23 cellular contexts compared by ENCODE assay signal in genomic region chr5:76257897-76258296, GRCh38.
"Had no signal": no experiment of that assay in that cellular context is flagged by ENCODE, and none has a peak within 500 bp of the region (broad histone marks: within the 10 kb centered on the region; RNA-seq: fewer than 3 reads in every experiment).

No MANE protein-coding gene starts in this region.

- H3K27me3 Mint-ChIP-seq: central memory CD8-positive, alpha-beta T cell had no signal

- ATAC-seq: activated T-cell treated with anti-CD3 and anti-CD28 coated beads, Interleukin-2, amount 50 U/mL, for 4 hours; psoas muscle had no signal

- H3K4me3 Mint-ChIP-seq: activated CD4-positive, alpha-beta T cell treated with anti-CD3 and anti-CD28 coated beads, Interleukin-2, amount 10 ng/mL, durations not matched to agents 7 days and 5 days; activated T-cell treated with anti-CD3 and anti-CD28 coated beads, Interleukin-2, amount 50 U/mL, for 4 hours; central memory CD8-positive, alpha-beta T cell; effector memory CD8-positive, alpha-beta T cell; mesothelial cell of epicardium; natural killer cell had no signal

- DNase-seq: activated CD4-positive, alpha-beta T cell treated with anti-CD3 and anti-CD28 coated beads, Interleukin-2, amount 10 ng/mL, durations not matched to agents 7 days and 5 days; activated CD8-positive, alpha-beta memory T cell treated with anti-CD3 and anti-CD28 coated beads, Interleukin-2, amount 50 U/mL, for 4 hours; activated effector memory CD4-positive, alpha-beta T cell treated with anti-CD3 and anti-CD28 coated beads, Interleukin-2, amount 50 U/mL, for 16 hours; activated naive CD4-positive, alpha-beta T cell treated with anti-CD3 and anti-CD28 coated beads, Interleukin-2, amount 50 U/mL, for 16 hours; activated T-cell treated with anti-CD3 and anti-CD28 coated beads, Interleukin-2, amount 50 U/mL, for 4 hours; colonic mucosa; dorsolateral prefrontal cortex; effector memory CD8-positive, alpha-beta T cell; foreskin melanocyte; glutamatergic neuron; hippocampal formation; left ventricle myocardium inferior; natural killer cell; pancreas; psoas muscle; stimulated activated CD4-positive, alpha-beta T cell treated with anti-CD3 and anti-CD28 coated beads, Interleukin-4, amount 100 ng/mL, for 24 hours; stomach had no signal

- H3K4me1 Mint-ChIP-seq: central memory CD8-positive, alpha-beta T cell; natural killer cell had no signal

- H3K4me3 ChIP-seq: colonic mucosa, dorsolateral prefrontal cortex, left ventricle myocardium inferior, pancreas, psoas muscle, right atrium auricular region, stomach, suprapubic skin, tibial nerve had no signal

- H3K9me3 ChIP-seq: colonic mucosa, neutrophil, pancreas, psoas muscle, right atrium auricular region, stomach, suprapubic skin, tibial nerve had no signal

- H3K27ac Mint-ChIP-seq: activated CD4-positive, alpha-beta T cell treated with anti-CD3 and anti-CD28 coated beads, Interleukin-2, amount 10 ng/mL, durations not matched to agents 7 days and 5 days; effector memory CD8-positive, alpha-beta T cell; mesothelial cell of epicardium; natural killer cell had no signal

- H3K4me1 ChIP-seq: colonic mucosa, psoas muscle had no signal

- H3K36me3 Mint-ChIP-seq: natural killer cell had no signal

- H3K27ac ChIP-seq: colonic mucosa, dorsolateral prefrontal cortex, left ventricle myocardium inferior, neutrophil, pancreas, psoas muscle, right atrium auricular region, stomach, suprapubic skin, tibial nerve had no signal

- H3K36me3 ChIP-seq: colonic mucosa, left ventricle myocardium inferior, neutrophil, pancreas, right atrium auricular region, stomach, suprapubic skin, tibial nerve had no signal

- H3K27me3 ChIP-seq: colonic mucosa, neutrophil, right atrium auricular region, suprapubic skin, tibial nerve had no signal
